Comparison of ENCODE assay signal across 10 cellular contexts in the genomic region with DNA sequence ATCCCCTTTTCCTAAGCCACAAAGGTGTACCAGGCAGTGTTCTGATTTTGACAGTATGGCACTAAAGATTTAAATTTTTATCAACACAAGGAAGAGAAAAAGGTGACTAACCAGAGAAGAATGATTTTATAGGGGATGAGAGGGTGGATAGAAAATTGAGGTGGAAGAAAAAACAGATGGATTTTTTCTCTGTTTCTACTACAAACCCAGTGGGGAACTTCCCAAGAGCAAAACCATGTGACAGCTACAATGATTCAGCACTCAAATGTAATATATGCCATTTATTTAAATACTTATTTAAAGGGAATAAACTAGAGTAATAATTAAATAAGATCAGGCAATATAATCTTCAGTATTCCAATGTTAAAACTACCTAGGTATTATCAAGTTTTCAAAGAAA. TPM values are rescaled to one million over a fixed set of nuclear protein-coding genes. Genes with fewer than 3 reads are reported as not detected.
A peak's percentile ranks its signal among the peaks of the same experiment; 100 is the strongest.
DNase-seq lines count a peak whose midpoint lies in the region; ATAC-seq, FAIRE-seq and TF ChIP-seq lines count a peak whose summit lies in the region.
"Had no signal": no experiment of that assay in that cellular context is flagged by ENCODE, and none has a peak within 500 bp of the region (broad histone marks: within the 10 kb centered on the region; RNA-seq: fewer than 3 reads in every experiment).

No MANE protein-coding gene starts in this region.

- H4K20me1 ChIP-seq in K562 (replicated peaks; ENCODE audit: control insufficient read depth, insufficient read depth, low read length) = 0 out of 2 replicates have a peak, but pooled peaks cover 3% of the 10 kb centered on the region

- H3K27me3 ChIP-seq in CD4-positive, alpha-beta memory T cell (ENCODE audit: insufficient read depth, low read length) = no peaks in the 10 kb centered on the region
- H3K27me3 ChIP-seq in HUES64 (ENCODE audit: insufficient read depth, low read length) (no peaks in the 10 kb centered on the region), K562 (ENCODE audit: control insufficient read depth in 2 of 2, insufficient read depth in 2 of 2, low read length in 2 of 2) (no peaks in the 10 kb centered on the region)

- ATAC-seq in K562 = no peak
- ATAC-seq in HG03039 (IDR thresholded peaks at IDR 0.05; ENCODE audit: unreplicated experiment) = no peak
- no peak for ATAC-seq in HG02885 (IDR thresholded peaks at IDR 0.05; ENCODE audit: poor library complexity, unreplicated experiment)
- no peak for ATAC-seq in GM19467 (IDR thresholded peaks at IDR 0.05; ENCODE audit: unreplicated experiment)

- H3K79me2 ChIP-seq in K562 (ENCODE audit: control insufficient read depth, insufficient read depth, low read length) = peaks cover 93% of the 10 kb centered on the region

- in situ Hi-C loops in K562 (cut with MboI) = no loop called here

- no peak for FAIRE-seq in K562 (lab: Jason Lieb, UNC)
- FAIRE-seq: urothelium cell line had no signal

- H3K4me1 Mint-ChIP-seq in CD4-positive, alpha-beta memory T cell = peaks cover 44 to 60% (median 50%) of the 10 kb centered on the region in 4 donors

- no peak overlapping the region for H2AFZ ChIP-seq in K562 (ENCODE audit: low read depth, low read length)

- H3K36me3 Mint-ChIP-seq in CD4-positive, alpha-beta memory T cell = peaks cover 3 to 4% of the 10 kb centered on the region in 2 donors

- no peak for TF ChIP-seq EP300 in K562 (IDR thresholded peaks at IDR 0.05; ENCODE audit: low read length)

- H3K27ac ChIP-seq in CD4-positive, alpha-beta memory T cell (ENCODE audit: low read depth, low read length) = no peak overlapping the region
- peak overlapping the region; percentile 9; the same call in 1 of the 2 replicates for H3K27ac ChIP-seq in HUES64 (ENCODE audit: low read depth, low read length)
- peak overlapping the region; percentile 56 for H3K27ac ChIP-seq in K562 (ENCODE audit: extremely low read depth, low read depth, low read length)

- POLR2A ChIA-PET in CD4-positive, alpha-beta memory T cell (lab: Charles Lee; ENCODE audit: partially characterized antibody) = interaction anchor here (1.0 to 3.8 kb wide), 4 partner anchors 10 to 129 kb away, joined by 3 to 23 read pairs (median 4); partner anchors contain the start of gene DCUN1D1
- POLR2A ChIA-PET in K562 (lab: Yijun Ruan, JAX) = interaction anchor here (0.9 to 1.2 kb wide), 3 partner anchors 10 to 32 kb away, joined by 3 to 5 read pairs (median 4); no protein-coding TSS in a partner anchor

- H3K9me3 ChIP-seq in CD4-positive, alpha-beta memory T cell (ENCODE audit: control insufficient read depth in 1 of 2, low read length in 2 of 2) = no peaks in the 10 kb centered on the region
- H3K9me3 ChIP-seq in HUES64 (ENCODE audit: insufficient read depth, low read depth, low read length) (no peaks in the 10 kb centered on the region), K562 (replicated peaks; ENCODE audit: control insufficient read depth, insufficient read depth, low read depth, low read length) (no peaks in the 10 kb centered on the region)

- H3K9ac ChIP-seq in HUES64 (ENCODE audit: low read depth, low read length) = no peak overlapping the region; the same call in 1 of the 2 replicates
- peak overlapping the region in 1 of 2 experiments; percentile 41; a peak in 1 of 4 replicates for H3K9ac ChIP-seq in K562 (ENCODE audit: insufficient read depth in 1 of 2, low read depth in 2 of 2, low read length in 2 of 2)

- BruUV-seq in K562 (replicated peaks; lab: Mats Ljungman, UMichigan) = no TSS peak

- peak overlapping the region; percentile 53; the same call in 1 of the 2 replicates for H3K4me2 ChIP-seq in K562 (ENCODE audit: insufficient read depth, low read length)

- intact Hi-C loops in CD4-positive, alpha-beta memory T cell (cut with micrococcal nuclease) = loop anchor here (10.0 kb wide), 1 partner anchor 54 kb away; no protein-coding TSS in a partner anchor
- intact Hi-C loops in K562 (cut with micrococcal nuclease) (no loop called here), lower leg skin (cut with DNase I; ENCODE audit: low total_unique reads) (no loop called here)

- no peak for TF ChIP-seq POLR2A in K562 (conservative IDR thresholded peaks at IDR 0.05)
- no peak for TF ChIP-seq POLR2A in lower leg skin (IDR thresholded peaks at IDR 0.05)

- no peak overlapping the region for H3K4me3 ChIP-seq in CD4-positive, alpha-beta memory T cell (ENCODE audit: low read length in 2 of 2)
- no peak overlapping the region for H3K4me3 ChIP-seq in HUES64 (ENCODE audit: low read length)
- no peak overlapping the region for H3K4me3 ChIP-seq in K562
- H3K4me3 ChIP-seq in lower leg skin (ENCODE audit: low read depth, poor library complexity, severe bottlenecking) = no peak overlapping the region

- H3K36me3 ChIP-seq in CD4-positive, alpha-beta memory T cell (ENCODE audit: insufficient read depth, low read length) = no peaks in the 10 kb centered on the region
- no peaks in the 10 kb centered on the region for H3K36me3 ChIP-seq in HUES64 (ENCODE audit: insufficient read depth, low read length)
- H3K36me3 ChIP-seq in K562 (ENCODE audit: control insufficient read depth, insufficient read depth, low read length) = peaks cover 11% of the 10 kb centered on the region; the same call in 2 of the 3 replicates

- H3K27ac Mint-ChIP-seq in CD4-positive, alpha-beta memory T cell = peak overlapping the region in 4 of 7 donors; percentile 1 to 55 (median 46)

- no peaks in the 10 kb centered on the region for H3K27me3 Mint-ChIP-seq in CD4-positive, alpha-beta memory T cell

- peak overlapping the region in 2 of 8 donors; percentile 40 to 41 for H3K4me3 Mint-ChIP-seq in CD4-positive, alpha-beta memory T cell

- no peak for TF ChIP-seq CTCF in K562 (IDR thresholded peaks at IDR 0.05 in 2 of 3, conservative IDR thresholded peaks at IDR 0.05 in 1 of 3; ENCODE audit: insufficient read depth in 2 of 3, low read depth in 1 of 3, low read length in 3 of 3)
- no peak for TF ChIP-seq CTCF in lower leg skin (IDR thresholded peaks at IDR 0.05)

- no peak for TF ChIP-seq RAD21 in K562 (CRISPR knock-in tag; conservative IDR thresholded peaks at IDR 0.05 in 1 of 2, IDR thresholded peaks at IDR 0.05 in 1 of 2)

- H3K9me3 Mint-ChIP-seq in CD4-positive, alpha-beta memory T cell = no peaks in the 10 kb centered on the region

- peaks cover 58% of the 10 kb centered on the region for H3K4me1 ChIP-seq in CD4-positive, alpha-beta memory T cell (ENCODE audit: insufficient read depth, low read length)
- peaks cover 27% of the 10 kb centered on the region for H3K4me1 ChIP-seq in HUES64 (ENCODE audit: insufficient read depth, low read length)
- H3K4me1 ChIP-seq in K562 (replicated peaks in 1 of 2; ENCODE audit: control insufficient read depth in 2 of 2, insufficient read depth in 2 of 2, low read length in 2 of 2) = peaks cover 12 to 37% of the 10 kb centered on the region in 2 experiments

- CTCF ChIA-PET in CD4-positive, alpha-beta memory T cell (lab: Charles Lee; ENCODE audit: partially characterized antibody) = interaction anchor here (0.9 kb wide), 1 partner anchor 9 kb away, joined by 3 read pairs; no protein-coding TSS in a partner anchor
- CTCF ChIA-PET in K562 (lab: Yijun Ruan, JAX; ENCODE audit: low intra/inter-chr PET ratio) = no interaction called here

- H3K9me1 ChIP-seq in K562 (ENCODE audit: control insufficient read depth, insufficient read depth, low read length) = peaks cover 5% of the 10 kb centered on the region

- no peak for DNase-seq in CD4-positive, alpha-beta memory T cell
- no peak for DNase-seq in K562 (ENCODE audit: extremely low read depth in 1 of 4, low spot score in 3 of 4)
- peak; percentile 17 for DNase-seq in myocyte (ENCODE audit: low read depth)
- no peak for DNase-seq in lower leg skin (ENCODE audit: low spot score in 2 of 2)
- DNase-seq: NCI-H187 treated with DMSO at 0.1 percent for 48 hours had no signal

TF ChIP-seq in K562, 482 proteins besides CTCF, POLR2A, EP300 and RAD21 (continues in another document):
- TF ChIP-seq, protein P1, sequence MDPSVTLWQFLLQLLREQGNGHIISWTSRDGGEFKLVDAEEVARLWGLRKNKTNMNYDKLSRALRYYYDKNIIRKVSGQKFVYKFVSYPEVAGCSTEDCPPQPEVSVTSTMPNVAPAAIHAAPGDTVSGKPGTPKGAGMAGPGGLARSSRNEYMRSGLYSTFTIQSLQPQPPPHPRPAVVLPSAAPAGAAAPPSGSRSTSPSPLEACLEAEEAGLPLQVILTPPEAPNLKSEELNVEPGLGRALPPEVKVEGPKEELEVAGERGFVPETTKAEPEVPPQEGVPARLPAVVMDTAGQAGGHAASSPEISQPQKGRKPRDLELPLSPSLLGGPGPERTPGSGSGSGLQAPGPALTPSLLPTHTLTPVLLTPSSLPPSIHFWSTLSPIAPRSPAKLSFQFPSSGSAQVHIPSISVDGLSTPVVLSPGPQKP (CRISPR knock-in tag; IDR thresholded peaks at IDR 0.05) = no peak
- TF ChIP-seq MAFK (IDR thresholded peaks at IDR 0.05; ENCODE audit: low read length) (peak; percentile 39; the same call in 1 of the 2 replicates), MTA2 (IDR thresholded peaks at IDR 0.05; ENCODE audit: low read depth) (no peak), NFE2 (IDR thresholded peaks at IDR 0.05; ENCODE audit: low read depth) (peak; percentile 86), RAD51 (IDR thresholded peaks at IDR 0.05; ENCODE audit: borderline replicate concordance, low read depth) (peak; percentile 43; the same call in 1 of the 2 replicates)

RNA-seq across cellular contexts. Expression of gene DCUN1D1, which starts 11.1 kb away (rescaled TPM):
- total RNA-seq in CD4-positive, alpha-beta memory T cell = 10 to 100 TPM; 34.4 to 36.4 TPM
- polyA plus RNA-seq in CD4-positive, alpha-beta memory T cell = 10 to 100 TPM; 26.1 to 31.1 TPM
- polyA plus RNA-seq in HUES64 (2013, experiment 1 of 2) = 28.7 TPM
- polyA plus RNA-seq in HUES64 (2013, experiment 2 of 2) = 31.8 TPM
- total RNA-seq in K562 (2011; cell fraction: chromatin; rRNA removed; ENCODE audit: low replicate concordance) = 8.7 and 44.1 TPM in 2 replicates
- 2.3 and 4.2 TPM in 2 replicates for total RNA-seq in K562 (2011; cell fraction: nucleolus; rRNA removed)
- total RNA-seq in K562 (2011; cell fraction: nucleoplasm; rRNA removed) = 9.3 and 20.2 TPM in 2 replicates
- total RNA-seq in K562 (2014; rRNA removed) = 11.4 and 24.7 TPM in 2 replicates
- 36.0 and 43.2 TPM in 2 replicates for total RNA-seq in K562 (2014; rRNA removed; fragmentation: Illumina TruSeq; extraction: Trizol)
- 25.1 and 28.2 TPM in 2 replicates for total RNA-seq in K562 (2015; rRNA removed; fragmentation: Illumina TruSeq; extraction: Trizol)
- 38.5 and 39.7 TPM in 2 replicates for total RNA-seq in K562 (2021)
- polyA plus RNA-seq in K562 (2011; rRNA removed) = 23.3 and 27.7 TPM in 2 replicates
- polyA plus RNA-seq in K562 (2011; cell fraction: cytosol; rRNA removed) = 1.8 and 5.1 TPM in 2 replicates
- polyA plus RNA-seq in K562 (2011; cell fraction: nucleus; rRNA removed) = 5.1 and 9.7 TPM in 2 replicates
- 16.6 and 23.8 TPM in 2 replicates for polyA plus RNA-seq in K562 (2012)
- 27.3 and 31.5 TPM in 2 replicates for polyA plus RNA-seq in K562 (2014; fragmentation: Illumina TruSeq; extraction: Trizol)
- 10 to 100 TPM; 24.9 to 46.8 TPM for polyA plus RNA-seq in K562 (2014; fragmentation: Nextera tagmentation; extraction: Ambion mirVana)
- 20.1 and 20.3 TPM in 2 replicates for polyA plus RNA-seq in K562 (2014; rRNA removed)
- 78.5 and 91.3 TPM in 2 replicates for polyA minus RNA-seq in K562 (2011; rRNA and poly(A)+ RNA removed)
- polyA minus RNA-seq in K562 (2011; cell fraction: cytosol; rRNA and poly(A)+ RNA removed) = 18.5 and 19.9 TPM in 2 replicates
- polyA minus RNA-seq in K562 (2011; cell fraction: nucleus; rRNA and poly(A)+ RNA removed) = 7.5 and 12.6 TPM in 2 replicates
- total RNA-seq in myocyte = 36.7 and 42.9 TPM in 2 replicates
- polyA plus RNA-seq in myocyte (2012) = 12.3 TPM
- 10 to 100 TPM; 16.7 to 25.9 (median 19.6) TPM for total RNA-seq in lower leg skin
